Comparison of ENCODE assay signal across 8 cellular contexts in genomic region chr3:81244196-81244595, GRCh38.
"Had no signal": no experiment of that assay in that cellular context is flagged by ENCODE, and none has a peak within 500 bp of the region (broad histone marks: within the 10 kb centered on the region; RNA-seq: fewer than 3 reads in every experiment).

No MANE protein-coding gene starts in this region.

- H3K27ac Mint-ChIP-seq: HFFc6, IgD-negative memory B cell had no signal

- H3K36me3 Mint-ChIP-seq: IgD-negative memory B cell had no signal

- H3K36me3 ChIP-seq: HAP-1 had no signal

- H3K9me3 Mint-ChIP-seq: HFFc6 had no signal

- H2AFZ ChIP-seq: GM23248 had no signal

- H3K4me3 Mint-ChIP-seq: HFFc6, IgD-negative memory B cell had no signal

- DNase-seq: GM23248, GOT3, H7, HFFc6 had no signal

- FAIRE-seq: HepG2 had no signal

- H3K9ac ChIP-seq: GM23248 had no signal

- H3K27ac ChIP-seq: GM23248, HL-60 had no signal

- H3K4me1 Mint-ChIP-seq: IgD-negative memory B cell had no signal

- H3K9me3 ChIP-seq: HAP-1 had no signal

- H3K4me3 ChIP-seq: GM23248, HAP-1 had no signal

- H3K27me3 Mint-ChIP-seq: IgD-negative memory B cell had no signal
